In genomic region chr13:100035936-100036335, GRCh38 we compare ENCODE assay signal across 33 cellular contexts. TPM values are rescaled to one million over a fixed set of nuclear protein-coding genes. Genes with fewer than 3 reads are reported as not detected.
"Had no signal": no experiment of that assay in that cellular context is flagged by ENCODE, and none has a peak within 500 bp of the region (broad histone marks: within the 10 kb centered on the region; RNA-seq: fewer than 3 reads in every experiment).

No MANE protein-coding gene starts in this region.

- H3K27me3 ChIP-seq: left lung, pancreas, sigmoid colon, suprapubic skin, tibial artery, upper lobe of right lung had no signal

- H3K27ac ChIP-seq: left lung, lower lobe of right lung, pancreas, prostate gland, sigmoid colon, spleen, suprapubic skin, thoracic aorta, tibial artery, upper lobe of right lung had no signal

- H3K4me1 Mint-ChIP-seq: immature natural killer cell; naive thymus-derived CD8-positive, alpha-beta T cell; stimulated activated effector memory CD8-positive, alpha-beta T cell treated with anti-CD3 and anti-CD28 coated beads, Interleukin-12 subunit alpha, Interleukin-12 subunit beta, amount 100 ng/mL, for 72 hours had no signal

- H3K4me3 ChIP-seq: left lung, lower lobe of right lung, pancreas, prostate gland, sigmoid colon, spleen, suprapubic skin, thoracic aorta, tibial artery, upper lobe of right lung had no signal

- FAIRE-seq: islet of Langerhans, kidney, pancreas, small intestine, urothelium cell line had no signal

- ATAC-seq: left colon; left lung; lower lobe of right lung; naive thymus-derived CD8-positive, alpha-beta T cell; pancreas; right cardiac atrium; stimulated activated effector memory CD8-positive, alpha-beta T cell treated with anti-CD3 and anti-CD28 coated beads, Interleukin-12 subunit alpha, Interleukin-12 subunit beta, amount 100 ng/mL, for 72 hours; upper lobe of right lung had no signal

- DNase-seq: hypothalamus; immature natural killer cell; kidney; left colon; left lung; lower lobe of right lung; mammary epithelial cell; mesenchymal stem cell; naive thymus-derived CD8-positive, alpha-beta T cell; nucleus accumbens; pancreas; posterior cingulate gyrus; retina; right cardiac atrium; sigmoid colon; small intestine; spleen; stimulated activated CD4-positive, alpha-beta T cell treated with anti-CD3 and anti-CD28 coated beads, Interleukin-4, amount 100 ng/mL, for 24 hours; stimulated activated naive CD4-positive, alpha-beta T cell; tibial artery; upper lobe of right lung had no signal

- H3K4me1 ChIP-seq: left lung, lower lobe of right lung, prostate gland, sigmoid colon, spleen, tibial artery, upper lobe of right lung had no signal

- H3K9me3 Mint-ChIP-seq: immature natural killer cell; neural crest cell; stimulated activated effector memory CD8-positive, alpha-beta T cell treated with anti-CD3 and anti-CD28 coated beads, Interleukin-12 subunit alpha, Interleukin-12 subunit beta, amount 100 ng/mL, for 72 hours; stimulated activated naive CD8-positive, alpha-beta T cell treated with anti-CD3 and anti-CD28 coated beads, Interleukin-15, Interleukin-2, amounts not matched to agents 100 ng/mL and 50 ng/mL, for 24 hours had no signal

- H3K36me3 Mint-ChIP-seq: immature natural killer cell; naive thymus-derived CD8-positive, alpha-beta T cell; stimulated activated effector memory CD8-positive, alpha-beta T cell treated with anti-CD3 and anti-CD28 coated beads, Interleukin-12 subunit alpha, Interleukin-12 subunit beta, amount 100 ng/mL, for 72 hours had no signal

- H3K9me3 ChIP-seq: left lung, lower lobe of right lung, pancreas, prostate gland, sigmoid colon, spleen, suprapubic skin, thoracic aorta, tibial artery, upper lobe of right lung had no signal

- H3K36me3 ChIP-seq: left lung, lower lobe of right lung, pancreas, prostate gland, sigmoid colon, spleen, suprapubic skin, thoracic aorta, tibial artery, upper lobe of right lung had no signal

- H3K27ac Mint-ChIP-seq: immature natural killer cell; naive thymus-derived CD8-positive, alpha-beta T cell; nephron; stimulated activated effector memory CD8-positive, alpha-beta T cell treated with anti-CD3 and anti-CD28 coated beads, Interleukin-12 subunit alpha, Interleukin-12 subunit beta, amount 100 ng/mL, for 72 hours; stimulated activated naive CD8-positive, alpha-beta T cell treated with anti-CD3 and anti-CD28 coated beads, Interleukin-15, Interleukin-2, amounts not matched to agents 100 ng/mL and 50 ng/mL, for 24 hours had no signal

- H3K4me3 Mint-ChIP-seq: immature natural killer cell; naive thymus-derived CD8-positive, alpha-beta T cell; nephron; neural crest cell; stimulated activated effector memory CD8-positive, alpha-beta T cell treated with anti-CD3 and anti-CD28 coated beads, Interleukin-12 subunit alpha, Interleukin-12 subunit beta, amount 100 ng/mL, for 72 hours; stimulated activated naive CD8-positive, alpha-beta T cell treated with anti-CD3 and anti-CD28 coated beads, Interleukin-15, Interleukin-2, amounts not matched to agents 100 ng/mL and 50 ng/mL, for 24 hours had no signal

RNA-seq across cellular contexts. Expression of gene ZIC2, which starts 54.4 kb away (rescaled TPM):
- total RNA-seq: left lung; liver; lower lobe of right lung; naive thymus-derived CD8-positive, alpha-beta T cell; osteoblast; right cardiac atrium; sigmoid colon; spleen; subcutaneous adipose tissue; suprapubic skin; thoracic aorta; upper lobe of right lung had no signal
- polyA plus RNA-seq: immature natural killer cell; liver; naive thymus-derived CD8-positive, alpha-beta T cell; pancreas; right cardiac atrium; spleen had no signal
